7 cellular contexts compared by ENCODE assay signal in the genomic region with DNA sequence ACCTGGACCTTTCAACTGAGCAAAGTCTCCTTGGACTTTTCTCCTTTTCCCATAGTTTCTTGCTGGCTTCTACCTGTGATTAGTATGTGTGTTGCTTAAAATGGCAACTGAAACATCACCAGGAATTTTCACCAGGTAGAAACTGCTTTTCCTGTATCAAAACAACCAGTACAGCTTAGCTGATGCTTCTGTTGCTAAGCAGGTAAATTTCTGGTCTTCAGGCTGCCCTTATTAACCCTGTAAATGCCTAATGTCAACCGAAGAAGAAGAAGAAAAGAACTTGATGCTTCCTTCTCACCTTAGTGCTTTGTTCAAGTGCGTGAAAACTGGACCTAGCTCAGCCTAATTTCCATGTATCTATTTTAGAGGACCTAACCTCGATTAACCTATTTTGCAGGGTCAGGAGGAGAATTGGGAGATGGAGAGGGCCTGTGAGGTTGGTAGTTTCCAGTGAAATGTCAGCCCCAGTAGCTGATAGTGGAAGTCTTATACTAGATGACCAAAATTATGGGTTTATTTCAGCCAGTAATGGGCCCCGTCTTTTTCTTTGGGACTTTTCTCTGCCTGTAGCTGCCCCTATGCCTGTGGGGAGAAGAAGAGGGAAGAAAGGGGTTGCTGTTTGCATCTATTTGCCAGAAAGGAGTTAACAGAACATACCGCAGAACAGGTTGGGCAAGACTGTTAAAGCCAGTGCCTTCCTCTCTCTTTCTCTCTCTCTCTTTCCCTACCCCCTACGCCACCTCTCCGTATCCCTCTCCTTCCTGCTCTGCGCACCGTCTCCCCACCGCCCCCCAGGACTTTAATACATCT. TPM values are rescaled to one million over a fixed set of nuclear protein-coding genes. Genes with fewer than 3 reads are reported as not detected.
A peak's percentile ranks its signal among the peaks of the same experiment; 100 is the strongest.
DNase-seq lines count a peak whose midpoint lies in the region; TF ChIP-seq lines count a peak whose summit lies in the region.

No MANE protein-coding gene starts in this region.

- H3K9ac ChIP-seq in OCI-LY3 (ENCODE audit: low read length): no peak overlapping the region

- 82% methylated on average over 10 of the region's 10 CpGs for WGBS in esophagus muscularis mucosa

- H2AFZ ChIP-seq in OCI-LY3 (ENCODE audit: low read depth, low read length): no peak overlapping the region

- no peak overlapping the region for H3K4me3 ChIP-seq in OCI-LY3 (ENCODE audit: low read length)
- no peak overlapping the region for H3K4me3 ChIP-seq in esophagus muscularis mucosa
- no peak overlapping the region for H3K4me3 ChIP-seq in skin epidermis

- H3K36me3 ChIP-seq in OCI-LY3 (replicated peaks; ENCODE audit: low read depth, low read length) (no peaks in the 10 kb centered on the region), esophagus muscularis mucosa (no peaks in the 10 kb centered on the region)

- TF ChIP-seq EP300 in esophagus muscularis mucosa (IDR thresholded peaks at IDR 0.05): no peak

- intact Hi-C loops in esophagus muscularis mucosa (cut with DNase I): no loop called here

- peaks cover 72% of the 10 kb centered on the region for H3K4me1 ChIP-seq in OCI-LY3 (ENCODE audit: low read length)
- peaks cover 66 to 82% (median 78%) of the 10 kb centered on the region in 4 donors for H3K4me1 ChIP-seq in esophagus muscularis mucosa

- peaks cover 71% of the 10 kb centered on the region for H4K20me1 ChIP-seq in OCI-LY3 (ENCODE audit: insufficient read depth, low read length)

- TF ChIP-seq CTCF in OCI-LY3 (IDR thresholded peaks at IDR 0.05; ENCODE audit: low read depth, low read length) (no peak), esophagus muscularis mucosa (IDR thresholded peaks at IDR 0.05) (no peak)

- H3K27ac ChIP-seq in OCI-LY3 (ENCODE audit: low read length): no peak overlapping the region
- peak overlapping the region; percentile 74 to 83 (median 78) for H3K27ac ChIP-seq in esophagus muscularis mucosa (replicated peaks in 1 of 4)
- peak overlapping the region in 19 of 21 experiments; percentile 18 to 89 (median 79) for H3K27ac ChIP-seq in skin epidermis

- H3K4me2 ChIP-seq in OCI-LY3 (ENCODE audit: low read length): peak overlapping the region; percentile 62; the same call in 1 of the 2 replicates

- TF ChIP-seq POLR2A in esophagus muscularis mucosa (IDR thresholded peaks at IDR 0.05; ENCODE audit: low read depth): no peak

- H3K9me3 ChIP-seq in OCI-LY3 (ENCODE audit: insufficient read depth, low read length) (no peaks in the 10 kb centered on the region), esophagus muscularis mucosa (no peaks in the 10 kb centered on the region)

- DNase-seq in HT-29 (ENCODE audit: low spot score) (peak; percentile 90), esophagus muscularis mucosa (ENCODE audit: extremely low spot score) (no peak), NCI-H2081 treated with DMSO at 0.1 percent for 48 hours (lab: John Stamatoyannopoulos, UW) (no peak), NCI-H524 (lab: John Stamatoyannopoulos, UW) (no peak), SHP77 treated with DMSO at 0.1 percent for 48 hours (lab: John Stamatoyannopoulos, UW) (no peak)

- no peaks in the 10 kb centered on the region for H3K27me3 ChIP-seq in OCI-LY3 (ENCODE audit: low read depth, low read length)
- no peaks in the 10 kb centered on the region for H3K27me3 ChIP-seq in esophagus muscularis mucosa

- peaks cover 94% of the 10 kb centered on the region for H3K79me2 ChIP-seq in OCI-LY3 (ENCODE audit: low read length)

RNA-seq across cellular contexts. Expression of gene RREB1, which starts 37.7 kb away (rescaled TPM):
- 21.6 and 23.9 TPM in 2 replicates for total RNA-seq in HT-29 (2014; rRNA removed; shearing (Covaris generic))
- 10 to 100 TPM; 17.7 to 36.6 (median 28.8) TPM for total RNA-seq in esophagus muscularis mucosa
